23 cellular contexts compared by ENCODE assay signal in genomic region chr14:41817626-41818025, GRCh38.
"Had no signal": no experiment of that assay in that cellular context is flagged by ENCODE, and none has a peak within 500 bp of the region (broad histone marks: within the 10 kb centered on the region; RNA-seq: fewer than 3 reads in every experiment).

No MANE protein-coding gene starts in this region.

- H3K27me3 ChIP-seq: thyroid gland had no signal

- H3K27ac ChIP-seq: thyroid gland had no signal

- H3K9me3 ChIP-seq: thyroid gland had no signal

- DNase-seq: activated B cell treated with CpG ODN at 0.5 μM for 24 hours; activated CD4-positive, alpha-beta memory T cell treated with anti-CD3 and anti-CD28 coated beads, Interleukin-2, amount 10 ng/mL, durations not matched to agents 7 days and 5 days; activated CD4-positive, alpha-beta T cell treated with anti-CD3 and anti-CD28 coated beads for 4 hours; activated CD8-positive, alpha-beta memory T cell treated with anti-CD3 and anti-CD28 coated beads, Interleukin-2, amount 10 ng/mL, durations not matched to agents 7 days and 5 days; activated naive CD4-positive, alpha-beta T cell; activated naive CD8-positive, alpha-beta T cell treated with anti-CD3 and anti-CD28 coated beads for 36 hours; cerebellar nuclear complex; effector CD8-positive, alpha-beta T cell; glutamatergic neuron; hypothalamus; nucleus accumbens; posterior cingulate gyrus; retina; stimulated activated CD4-positive, alpha-beta T cell treated with anti-CD3 and anti-CD28 coated beads, Interleukin-12 subunit alpha, Interleukin-12 subunit beta, amount 100 ng/mL, for 4 hours; stimulated activated CD4-positive, alpha-beta T cell treated with anti-CD3 and anti-CD28 coated beads, Interleukin-1b, Interleukin-23, amount 100 ng/mL, for 48 hours; stimulated activated CD8-positive, alpha-beta memory T cell treated with anti-CD3 and anti-CD28 coated beads, Interleukin-4, amount 100 ng/mL, for 48 hours; stimulated activated naive CD4-positive, alpha-beta T cell treated with Interleukin-2 at 50 U/mL for 16 hours; T-cell; thyroid gland had no signal

- H3K4me1 ChIP-seq: thyroid gland had no signal

- H3K4me3 ChIP-seq: lung, thyroid gland had no signal

- FAIRE-seq: bronchial epithelial cell, keratinocyte had no signal

- ATAC-seq: activated CD8-positive, alpha-beta memory T cell treated with anti-CD3 and anti-CD28 coated beads, Interleukin-2, amount 10 ng/mL, durations not matched to agents 7 days and 5 days; esophagus mucosa; T-cell had no signal

- H3K36me3 ChIP-seq: thyroid gland had no signal
